1 cellular context compared by ENCODE assay signal in genomic region chr11:65720237-65720934, GRCh38.
TF ChIP-seq lines count a peak whose summit lies in the region.

Gene RNASEH2C, minus strand, starts transcription at chr11:65720798. Its CDS starts 40 bp downstream, at chr11:65720758.

TF ChIP-seq in HepG2, 621 proteins besides CTCF, POLR2A, EP300 and RAD21 (continued from another document and continues in another):
- TF ChIP-seq, protein P1, sequence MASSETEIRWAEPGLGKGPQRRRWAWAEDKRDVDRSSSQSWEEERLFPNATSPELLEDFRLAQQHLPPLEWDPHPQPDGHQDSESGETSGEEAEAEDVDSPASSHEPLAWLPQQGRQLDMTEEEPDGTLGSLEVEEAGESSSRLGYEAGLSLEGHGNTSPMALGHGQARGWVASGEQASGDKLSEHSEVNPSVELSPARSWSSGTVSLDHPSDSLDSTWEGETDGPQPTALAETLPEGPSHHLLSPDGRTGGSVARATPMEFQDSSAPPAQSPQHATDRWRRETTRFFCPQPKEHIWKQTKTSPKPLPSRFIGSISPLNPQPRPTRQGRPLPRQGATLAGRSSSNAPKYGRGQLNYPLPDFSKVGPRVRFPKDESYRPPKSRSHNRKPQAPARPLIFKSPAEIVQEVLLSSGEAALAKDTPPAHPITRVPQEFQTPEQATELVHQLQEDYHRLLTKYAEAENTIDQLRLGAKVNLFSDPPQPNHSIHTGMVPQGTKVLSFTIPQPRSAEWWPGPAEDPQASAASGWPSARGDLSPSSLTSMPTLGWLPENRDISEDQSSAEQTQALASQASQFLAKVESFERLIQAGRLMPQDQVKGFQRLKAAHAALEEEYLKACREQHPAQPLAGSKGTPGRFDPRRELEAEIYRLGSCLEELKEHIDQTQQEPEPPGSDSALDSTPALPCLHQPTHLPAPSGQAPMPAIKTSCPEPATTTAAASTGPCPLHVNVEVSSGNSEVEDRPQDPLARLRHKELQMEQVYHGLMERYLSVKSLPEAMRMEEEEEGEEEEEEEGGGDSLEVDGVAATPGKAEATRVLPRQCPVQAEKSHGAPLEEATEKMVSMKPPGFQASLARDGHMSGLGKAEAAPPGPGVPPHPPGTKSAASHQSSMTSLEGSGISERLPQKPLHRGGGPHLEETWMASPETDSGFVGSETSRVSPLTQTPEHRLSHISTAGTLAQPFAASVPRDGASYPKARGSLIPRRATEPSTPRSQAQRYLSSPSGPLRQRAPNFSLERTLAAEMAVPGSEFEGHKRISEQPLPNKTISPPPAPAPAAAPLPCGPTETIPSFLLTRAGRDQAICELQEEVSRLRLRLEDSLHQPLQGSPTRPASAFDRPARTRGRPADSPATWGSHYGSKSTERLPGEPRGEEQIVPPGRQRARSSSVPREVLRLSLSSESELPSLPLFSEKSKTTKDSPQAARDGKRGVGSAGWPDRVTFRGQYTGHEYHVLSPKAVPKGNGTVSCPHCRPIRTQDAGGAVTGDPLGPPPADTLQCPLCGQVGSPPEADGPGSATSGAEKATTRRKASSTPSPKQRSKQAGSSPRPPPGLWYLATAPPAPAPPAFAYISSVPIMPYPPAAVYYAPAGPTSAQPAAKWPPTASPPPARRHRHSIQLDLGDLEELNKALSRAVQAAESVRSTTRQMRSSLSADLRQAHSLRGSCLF (CRISPR knock-in tag; IDR thresholded peaks at IDR 0.05; ENCODE audit: borderline replicate concordance) = no peak
- TF ChIP-seq TCF7 (IDR thresholded peaks at IDR 0.05; ENCODE audit: low read depth) (no peak), FOXP1 (IDR thresholded peaks at IDR 0.05) (no peak), FOXP1 (CRISPR knock-in tag; IDR thresholded peaks at IDR 0.05) (no peak), FOXA3 (CRISPR knock-in tag; IDR thresholded peaks at IDR 0.05) (peak; percentile 61), HNRNPLL (IDR thresholded peaks at IDR 0.05; ENCODE audit: low read depth, low read length, poor library complexity, severe bottlenecking) (peak; percentile 89), ZNF441 (CRISPR knock-in tag; IDR thresholded peaks at IDR 0.05; ENCODE audit: borderline replicate concordance) (peak; percentile 55; the same call in 1 of the 2 replicates), ZNF784 (CRISPR knock-in tag; IDR thresholded peaks at IDR 0.05; ENCODE audit: borderline replicate concordance) (peak; percentile 87; the same call in 1 of the 2 replicates), DR1 (CRISPR knock-in tag; IDR thresholded peaks at IDR 0.05) (no peak), ZKSCAN5 (CRISPR knock-in tag; IDR thresholded peaks at IDR 0.05) (0 out of 2 replicates have a peak, but pooled peaks have one; percentile 22), ZNF562 (CRISPR knock-in tag; IDR thresholded peaks at IDR 0.05; ENCODE audit: borderline replicate concordance) (no peak), AFF4 (CRISPR knock-in tag; IDR thresholded peaks at IDR 0.05) (no peak), ZMYM2 (CRISPR knock-in tag; IDR thresholded peaks at IDR 0.05) (no peak), ZNF605 (CRISPR knock-in tag; IDR thresholded peaks at IDR 0.05) (peak; percentile 57; the same call in 1 of the 2 replicates), ZNF710 (CRISPR knock-in tag; IDR thresholded peaks at IDR 0.05; ENCODE audit: borderline replicate concordance) (no peak; the same call in 1 of the 2 replicates), PHF8 (CRISPR knock-in tag; IDR thresholded peaks at IDR 0.05) (peak; percentile 97), GABPA (IDR thresholded peaks at IDR 0.05; ENCODE audit: low read depth, low read length) (no peak), GABPA (CRISPR knock-in tag; IDR thresholded peaks at IDR 0.05; ENCODE audit: low read depth) (peak; percentile 88), TAF1 (CRISPR knock-in tag; IDR thresholded peaks at IDR 0.05) (peak; percentile 90), MYC (CRISPR knock-in tag; IDR thresholded peaks at IDR 0.05; ENCODE audit: borderline replicate concordance) (peak; percentile 66; the same call in 1 of the 2 replicates), ZSCAN21 (CRISPR knock-in tag; IDR thresholded peaks at IDR 0.05; ENCODE audit: borderline replicate concordance) (peak; percentile 91; the same call in 1 of the 2 replicates), EEA1 (CRISPR knock-in tag; IDR thresholded peaks at IDR 0.05; ENCODE audit: borderline replicate concordance) (peak; percentile 62; the same call in 1 of the 2 replicates)
- TF ChIP-seq, protein P2, sequence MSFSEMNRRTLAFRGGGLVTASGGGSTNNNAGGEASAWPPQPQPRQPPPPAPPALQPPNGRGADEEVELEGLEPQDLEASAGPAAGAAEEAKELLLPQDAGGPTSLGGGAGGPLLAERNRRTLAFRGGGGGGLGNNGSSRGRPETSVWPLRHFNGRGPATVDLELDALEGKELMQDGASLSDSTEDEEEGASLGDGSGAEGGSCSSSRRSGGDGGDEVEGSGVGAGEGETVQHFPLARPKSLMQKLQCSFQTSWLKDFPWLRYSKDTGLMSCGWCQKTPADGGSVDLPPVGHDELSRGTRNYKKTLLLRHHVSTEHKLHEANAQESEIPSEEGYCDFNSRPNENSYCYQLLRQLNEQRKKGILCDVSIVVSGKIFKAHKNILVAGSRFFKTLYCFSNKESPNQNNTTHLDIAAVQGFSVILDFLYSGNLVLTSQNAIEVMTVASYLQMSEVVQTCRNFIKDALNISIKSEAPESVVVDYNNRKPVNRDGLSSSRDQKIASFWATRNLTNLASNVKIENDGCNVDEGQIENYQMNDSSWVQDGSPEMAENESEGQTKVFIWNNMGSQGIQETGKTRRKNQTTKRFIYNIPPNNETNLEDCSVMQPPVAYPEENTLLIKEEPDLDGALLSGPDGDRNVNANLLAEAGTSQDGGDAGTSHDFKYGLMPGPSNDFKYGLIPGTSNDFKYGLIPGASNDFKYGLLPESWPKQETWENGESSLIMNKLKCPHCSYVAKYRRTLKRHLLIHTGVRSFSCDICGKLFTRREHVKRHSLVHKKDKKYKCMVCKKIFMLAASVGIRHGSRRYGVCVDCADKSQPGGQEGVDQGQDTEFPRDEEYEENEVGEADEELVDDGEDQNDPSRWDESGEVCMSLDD (CRISPR knock-in tag; IDR thresholded peaks at IDR 0.05; ENCODE audit: borderline replicate concordance) = no peak
- TF ChIP-seq, protein P3, sequence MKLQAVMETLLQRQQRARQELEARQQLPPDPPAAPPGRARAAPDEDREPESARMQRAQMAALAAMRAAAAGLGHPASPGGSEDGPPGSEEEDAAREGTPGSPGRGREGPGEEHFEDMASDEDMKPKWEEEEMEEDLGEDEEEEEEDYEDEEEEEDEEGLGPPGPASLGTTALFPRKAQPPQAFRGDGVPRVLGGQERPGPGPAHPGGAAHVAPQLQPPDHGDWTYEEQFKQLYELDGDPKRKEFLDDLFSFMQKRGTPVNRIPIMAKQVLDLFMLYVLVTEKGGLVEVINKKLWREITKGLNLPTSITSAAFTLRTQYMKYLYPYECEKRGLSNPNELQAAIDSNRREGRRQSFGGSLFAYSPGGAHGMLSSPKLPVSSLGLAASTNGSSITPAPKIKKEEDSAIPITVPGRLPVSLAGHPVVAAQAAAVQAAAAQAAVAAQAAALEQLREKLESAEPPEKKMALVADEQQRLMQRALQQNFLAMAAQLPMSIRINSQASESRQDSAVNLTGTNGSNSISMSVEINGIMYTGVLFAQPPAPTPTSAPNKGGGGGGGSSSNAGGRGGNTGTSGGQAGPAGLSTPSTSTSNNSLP (IDR thresholded peaks at IDR 0.05; ENCODE audit: low read depth, low read length) = no peak
- TF ChIP-seq, protein P4, sequence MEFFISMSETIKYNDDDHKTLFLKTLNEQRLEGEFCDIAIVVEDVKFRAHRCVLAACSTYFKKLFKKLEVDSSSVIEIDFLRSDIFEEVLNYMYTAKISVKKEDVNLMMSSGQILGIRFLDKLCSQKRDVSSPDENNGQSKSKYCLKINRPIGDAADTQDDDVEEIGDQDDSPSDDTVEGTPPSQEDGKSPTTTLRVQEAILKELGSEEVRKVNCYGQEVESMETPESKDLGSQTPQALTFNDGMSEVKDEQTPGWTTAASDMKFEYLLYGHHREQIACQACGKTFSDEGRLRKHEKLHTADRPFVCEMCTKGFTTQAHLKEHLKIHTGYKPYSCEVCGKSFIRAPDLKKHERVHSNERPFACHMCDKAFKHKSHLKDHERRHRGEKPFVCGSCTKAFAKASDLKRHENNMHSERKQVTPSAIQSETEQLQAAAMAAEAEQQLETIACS (CRISPR knock-in tag; IDR thresholded peaks at IDR 0.05) = no peak
- TF ChIP-seq, protein P5, sequence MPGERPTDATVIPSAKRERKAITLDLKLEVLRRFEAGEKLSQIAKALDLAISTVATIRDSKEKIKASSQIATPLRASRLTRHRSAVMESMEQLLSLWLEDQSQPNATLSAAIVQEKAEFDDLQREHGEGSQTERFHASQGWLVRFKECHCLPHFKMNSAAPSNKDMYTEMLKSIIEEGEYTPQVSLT (CRISPR knock-in tag; IDR thresholded peaks at IDR 0.05; ENCODE audit: borderline replicate concordance, low read depth) = no peak
- TF ChIP-seq, protein P6, sequence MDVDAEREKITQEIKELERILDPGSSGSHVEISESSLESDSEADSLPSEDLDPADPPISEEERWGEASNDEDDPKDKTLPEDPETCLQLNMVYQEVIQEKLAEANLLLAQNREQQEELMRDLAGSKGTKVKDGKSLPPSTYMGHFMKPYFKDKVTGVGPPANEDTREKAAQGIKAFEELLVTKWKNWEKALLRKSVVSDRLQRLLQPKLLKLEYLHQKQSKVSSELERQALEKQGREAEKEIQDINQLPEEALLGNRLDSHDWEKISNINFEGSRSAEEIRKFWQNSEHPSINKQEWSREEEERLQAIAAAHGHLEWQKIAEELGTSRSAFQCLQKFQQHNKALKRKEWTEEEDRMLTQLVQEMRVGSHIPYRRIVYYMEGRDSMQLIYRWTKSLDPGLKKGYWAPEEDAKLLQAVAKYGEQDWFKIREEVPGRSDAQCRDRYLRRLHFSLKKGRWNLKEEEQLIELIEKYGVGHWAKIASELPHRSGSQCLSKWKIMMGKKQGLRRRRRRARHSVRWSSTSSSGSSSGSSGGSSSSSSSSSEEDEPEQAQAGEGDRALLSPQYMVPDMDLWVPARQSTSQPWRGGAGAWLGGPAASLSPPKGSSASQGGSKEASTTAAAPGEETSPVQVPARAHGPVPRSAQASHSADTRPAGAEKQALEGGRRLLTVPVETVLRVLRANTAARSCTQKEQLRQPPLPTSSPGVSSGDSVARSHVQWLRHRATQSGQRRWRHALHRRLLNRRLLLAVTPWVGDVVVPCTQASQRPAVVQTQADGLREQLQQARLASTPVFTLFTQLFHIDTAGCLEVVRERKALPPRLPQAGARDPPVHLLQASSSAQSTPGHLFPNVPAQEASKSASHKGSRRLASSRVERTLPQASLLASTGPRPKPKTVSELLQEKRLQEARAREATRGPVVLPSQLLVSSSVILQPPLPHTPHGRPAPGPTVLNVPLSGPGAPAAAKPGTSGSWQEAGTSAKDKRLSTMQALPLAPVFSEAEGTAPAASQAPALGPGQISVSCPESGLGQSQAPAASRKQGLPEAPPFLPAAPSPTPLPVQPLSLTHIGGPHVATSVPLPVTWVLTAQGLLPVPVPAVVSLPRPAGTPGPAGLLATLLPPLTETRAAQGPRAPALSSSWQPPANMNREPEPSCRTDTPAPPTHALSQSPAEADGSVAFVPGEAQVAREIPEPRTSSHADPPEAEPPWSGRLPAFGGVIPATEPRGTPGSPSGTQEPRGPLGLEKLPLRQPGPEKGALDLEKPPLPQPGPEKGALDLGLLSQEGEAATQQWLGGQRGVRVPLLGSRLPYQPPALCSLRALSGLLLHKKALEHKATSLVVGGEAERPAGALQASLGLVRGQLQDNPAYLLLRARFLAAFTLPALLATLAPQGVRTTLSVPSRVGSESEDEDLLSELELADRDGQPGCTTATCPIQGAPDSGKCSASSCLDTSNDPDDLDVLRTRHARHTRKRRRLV (CRISPR knock-in tag; IDR thresholded peaks at IDR 0.05) = no peak
